ENCODE assay signal across 9 cellular contexts in the genomic region with DNA sequence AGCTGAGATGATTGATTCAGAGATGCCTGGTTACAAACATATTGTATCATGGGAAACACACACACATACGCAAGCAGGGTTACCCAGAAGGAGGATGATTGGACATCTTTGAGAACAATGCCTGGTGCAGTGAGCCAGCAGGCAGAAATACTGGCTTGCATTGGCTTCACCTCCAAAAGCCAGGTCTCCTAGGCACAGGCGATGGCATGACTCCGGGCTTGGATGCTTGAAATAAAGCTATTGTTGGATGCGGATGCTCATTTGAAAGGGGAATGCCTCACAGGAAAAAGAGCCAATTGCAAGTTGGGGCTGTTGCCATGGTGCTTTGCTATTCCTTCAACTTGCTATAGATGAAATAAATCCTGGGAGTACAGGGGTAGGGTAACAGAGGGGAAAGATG.
DNase-seq lines count a peak whose midpoint lies in the region; ATAC-seq and TF ChIP-seq lines count a peak whose summit lies in the region.
"Had no signal": no experiment of that assay in that cellular context is flagged by ENCODE, and none has a peak within 500 bp of the region (broad histone marks: within the 10 kb centered on the region; RNA-seq: fewer than 3 reads in every experiment).

No MANE protein-coding gene starts in this region.

- DNase-seq in stimulated activated naive CD8-positive, alpha-beta T cell treated with anti-CD3 and anti-CD28 coated beads, Interleukin-15, Interleukin-2, amounts not matched to agents 100 U/mL and 50 U/mL, for 24 hours: no peak
- DNase-seq in central memory CD8-positive, alpha-beta T cell (ENCODE audit: low spot score in 2 of 2): no peak
- DNase-seq in mesothelial cell of epicardium (ENCODE audit: low spot score in 2 of 2, unreplicated experiment in 2 of 2) (no peak), type B pancreatic cell (ENCODE audit: extremely low spot score, unreplicated experiment) (no peak), NCI-H2081 (lab: John Stamatoyannopoulos, UW) (no peak), NCI-H510A treated with DMSO at 0.1 percent for 48 hours (lab: John Stamatoyannopoulos, UW) (no peak), left lobe of liver (ENCODE audit: low spot score) (no peak)
- DNase-seq: NK-92 treated with Interleukin-12 subunit alpha and Interleukin-12 subunit beta, amount 100 ng/mL, for 24 hours had no signal

- H3K4me3 Mint-ChIP-seq in stimulated activated naive CD8-positive, alpha-beta T cell treated with anti-CD3 and anti-CD28 coated beads, Interleukin-15, Interleukin-2, amounts not matched to agents 100 ng/mL and 50 ng/mL, for 24 hours: peak overlapping the region; percentile 10
- H3K4me3 Mint-ChIP-seq in central memory CD8-positive, alpha-beta T cell: no peak overlapping the region
- H3K4me3 Mint-ChIP-seq in mesothelial cell of epicardium (peak overlapping the region; percentile 15), type B pancreatic cell (peak overlapping the region; percentile 63)

- peak overlapping the region; percentile 91 for H3K27ac Mint-ChIP-seq in stimulated activated naive CD8-positive, alpha-beta T cell treated with anti-CD3 and anti-CD28 coated beads, Interleukin-15, Interleukin-2, amounts not matched to agents 100 ng/mL and 50 ng/mL, for 24 hours
- H3K27ac Mint-ChIP-seq in central memory CD8-positive, alpha-beta T cell (ENCODE audit: low read depth): peak overlapping the region; percentile 84
- peak overlapping the region; percentile 68 for H3K27ac Mint-ChIP-seq in mesothelial cell of epicardium
- peak overlapping the region; percentile 2 for H3K27ac Mint-ChIP-seq in type B pancreatic cell

- ATAC-seq in stimulated activated naive CD8-positive, alpha-beta T cell treated with anti-CD3 and anti-CD28 coated beads, Interleukin-15, Interleukin-2, amounts not matched to agents 100 U/mL and 50 U/mL, for 24 hours: no peak
- ATAC-seq in central memory CD8-positive, alpha-beta T cell (replicated peaks; ENCODE audit: extremely low read depth, poor library complexity, severe bottlenecking): no peak
- ATAC-seq in left lobe of liver: no peak

- no peak for TF ChIP-seq CTCF in mesothelial cell of epicardium (IDR thresholded peaks at IDR 0.05; ENCODE audit: unreplicated experiment)
- TF ChIP-seq CTCF in type B pancreatic cell (conservative IDR thresholded peaks at IDR 0.05): no peak

- H3K4me1 Mint-ChIP-seq in stimulated activated naive CD8-positive, alpha-beta T cell treated with anti-CD3 and anti-CD28 coated beads, Interleukin-15, Interleukin-2, amounts not matched to agents 100 ng/mL and 50 ng/mL, for 24 hours (ENCODE audit: low read depth): peaks cover 98% of the 10 kb centered on the region
- peaks cover 85% of the 10 kb centered on the region for H3K4me1 Mint-ChIP-seq in central memory CD8-positive, alpha-beta T cell
- H3K4me1 Mint-ChIP-seq in mesothelial cell of epicardium (peaks cover 90% of the 10 kb centered on the region), type B pancreatic cell (ENCODE audit: unreplicated experiment) (peaks cover 39% of the 10 kb centered on the region)

- H3K36me3 Mint-ChIP-seq in stimulated activated naive CD8-positive, alpha-beta T cell treated with anti-CD3 and anti-CD28 coated beads, Interleukin-15, Interleukin-2, amounts not matched to agents 100 ng/mL and 50 ng/mL, for 24 hours (ENCODE audit: low read depth): peaks cover 50% of the 10 kb centered on the region
- H3K36me3 Mint-ChIP-seq in central memory CD8-positive, alpha-beta T cell (ENCODE audit: insufficient read depth): peaks cover 45% of the 10 kb centered on the region
- H3K36me3 Mint-ChIP-seq in mesothelial cell of epicardium: peaks cover 1% of the 10 kb centered on the region
- H3K36me3 Mint-ChIP-seq in type B pancreatic cell: no peaks in the 10 kb centered on the region

- H3K27me3 Mint-ChIP-seq in stimulated activated naive CD8-positive, alpha-beta T cell treated with anti-CD3 and anti-CD28 coated beads, Interleukin-15, Interleukin-2, amounts not matched to agents 100 ng/mL and 50 ng/mL, for 24 hours: no peaks in the 10 kb centered on the region
- no peaks in the 10 kb centered on the region for H3K27me3 Mint-ChIP-seq in central memory CD8-positive, alpha-beta T cell
- H3K27me3 Mint-ChIP-seq in mesothelial cell of epicardium (ENCODE audit: low read depth) (no peaks in the 10 kb centered on the region), type B pancreatic cell (peaks cover 15% of the 10 kb centered on the region)

- H3K9me3 Mint-ChIP-seq in stimulated activated naive CD8-positive, alpha-beta T cell treated with anti-CD3 and anti-CD28 coated beads, Interleukin-15, Interleukin-2, amounts not matched to agents 100 ng/mL and 50 ng/mL, for 24 hours: peaks cover 5% of the 10 kb centered on the region
- H3K9me3 Mint-ChIP-seq in central memory CD8-positive, alpha-beta T cell: no peaks in the 10 kb centered on the region
- no peaks in the 10 kb centered on the region for H3K9me3 Mint-ChIP-seq in mesothelial cell of epicardium
- no peaks in the 10 kb centered on the region for H3K9me3 Mint-ChIP-seq in type B pancreatic cell

Comparison
In these comparisons a context has a peak if more than half of its experiments do, and no peak if none do; other contexts are left out.
1. H3K27ac Mint-ChIP-seq: peak in every context shown above with its lines; median percentile 91 in stimulated activated naive CD8-positive, alpha-beta T cell treated with anti-CD3 and anti-CD28 coated beads, Interleukin-15, Interleukin-2, amounts not matched to agents 100 ng/mL and 50 ng/mL, for 24 hours; 84 in central memory CD8-positive, alpha-beta T cell; 68 in mesothelial cell of epicardium; 2 in type B pancreatic cell.